Comparison of ENCODE assay signal across 1 cellular context in the genomic region with DNA sequence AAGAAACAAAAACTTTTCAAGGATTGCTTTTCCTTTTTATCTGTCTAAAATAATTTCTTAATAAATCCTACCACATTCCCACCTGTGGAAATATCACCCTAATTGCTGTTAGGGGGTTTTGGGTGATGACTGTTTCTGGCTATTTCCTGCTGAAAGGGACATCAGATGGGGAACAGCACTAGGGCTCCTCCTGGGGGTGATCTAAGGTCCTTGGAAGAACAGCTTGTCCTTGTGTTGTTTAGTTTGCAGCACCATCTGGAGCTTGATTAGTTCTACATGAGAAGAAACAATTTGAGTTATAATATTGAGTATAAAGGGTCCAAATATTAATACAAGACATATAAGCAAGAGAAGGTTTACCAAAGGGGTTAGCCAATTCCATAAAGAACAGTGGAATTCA.
TF ChIP-seq lines count a peak whose summit lies in the region.

No MANE protein-coding gene starts in this region.

TF ChIP-seq in WTC11, 78 proteins besides CTCF, POLR2A, EP300 and RAD21 (continued from another document):
- TF ChIP-seq, protein P1, sequence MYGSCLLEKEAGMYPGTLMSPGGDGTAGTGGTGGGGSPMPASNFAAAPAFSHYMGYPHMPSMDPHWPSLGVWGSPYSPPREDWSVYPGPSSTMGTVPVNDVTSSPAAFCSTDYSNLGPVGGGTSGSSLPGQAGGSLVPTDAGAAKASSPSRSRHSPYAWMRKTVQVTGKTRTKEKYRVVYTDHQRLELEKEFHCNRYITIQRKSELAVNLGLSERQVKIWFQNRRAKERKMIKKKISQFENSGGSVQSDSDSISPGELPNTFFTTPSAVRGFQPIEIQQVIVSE (CRISPR knock-in tag; IDR thresholded peaks at IDR 0.05; ENCODE audit: borderline replicate concordance): no peak
- TF ChIP-seq NFATC4 (CRISPR knock-in tag; IDR thresholded peaks at IDR 0.05) (no peak), SMAD3 (CRISPR knock-in tag; IDR thresholded peaks at IDR 0.05; ENCODE audit: borderline replicate concordance) (no peak), IRF1 (CRISPR knock-in tag; IDR thresholded peaks at IDR 0.05) (no peak), ZNF263 (CRISPR knock-in tag; IDR thresholded peaks at IDR 0.05; ENCODE audit: low read depth) (no peak), STAT6 (CRISPR knock-in tag; conservative IDR thresholded peaks at IDR 0.05; ENCODE audit: low read depth) (no peak), NR1H2 (CRISPR knock-in tag; IDR thresholded peaks at IDR 0.05) (no peak), AFF4 (CRISPR knock-in tag; IDR thresholded peaks at IDR 0.05; ENCODE audit: borderline replicate concordance) (no peak)
- TF ChIP-seq, protein P2, sequence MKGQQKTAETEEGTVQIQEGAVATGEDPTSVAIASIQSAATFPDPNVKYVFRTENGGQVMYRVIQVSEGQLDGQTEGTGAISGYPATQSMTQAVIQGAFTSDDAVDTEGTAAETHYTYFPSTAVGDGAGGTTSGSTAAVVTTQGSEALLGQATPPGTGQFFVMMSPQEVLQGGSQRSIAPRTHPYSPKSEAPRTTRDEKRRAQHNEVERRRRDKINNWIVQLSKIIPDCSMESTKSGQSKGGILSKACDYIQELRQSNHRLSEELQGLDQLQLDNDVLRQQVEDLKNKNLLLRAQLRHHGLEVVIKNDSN (CRISPR knock-in tag; IDR thresholded peaks at IDR 0.05): no peak
